In genomic region chr10:21638681-21639080, GRCh38 we compare ENCODE assay signal across 16 cellular contexts.
"Had no signal": no experiment of that assay in that cellular context is flagged by ENCODE, and none has a peak within 500 bp of the region (broad histone marks: within the 10 kb centered on the region; RNA-seq: fewer than 3 reads in every experiment).

No MANE protein-coding gene starts in this region.

- DNase-seq: activated CD4-positive, alpha-beta T cell treated with anti-CD3 and anti-CD28 coated beads, Interleukin-2, amount 10 ng/mL, durations not matched to agents 7 days and 5 days; activated effector memory CD4-positive, alpha-beta T cell treated with Interleukin-2 at 50 U/mL for 16 hours; activated T-cell treated with anti-CD3 and anti-CD28 coated beads, Interleukin-2, amount 50 U/mL, for 1 hour; amniotic stem cell; esophagus squamous epithelium; foreskin keratinocyte; head of caudate nucleus; left cardiac atrium; mammary epithelial cell; naive thymus-derived CD4-positive, alpha-beta T cell; nucleus accumbens; psoas muscle; spleen; stimulated activated CD4-positive, alpha-beta T cell treated with anti-CD3 and anti-CD28 coated beads, Interleukin-1b, Interleukin-23, amount 100 ng/mL, for 48 hours; stimulated activated naive B cell treated with anti-CD40 and anti-IgM and Interleukin-4, amounts not matched to agents 10 μg/mL and 1 μg/mL and 100 μg/mL, for 72 hours; transverse colon had no signal

- H3K4me3 ChIP-seq: esophagus squamous epithelium, psoas muscle, spleen, transverse colon had no signal
